ENCODE assay signal across 17 cellular contexts in the genomic region with DNA sequence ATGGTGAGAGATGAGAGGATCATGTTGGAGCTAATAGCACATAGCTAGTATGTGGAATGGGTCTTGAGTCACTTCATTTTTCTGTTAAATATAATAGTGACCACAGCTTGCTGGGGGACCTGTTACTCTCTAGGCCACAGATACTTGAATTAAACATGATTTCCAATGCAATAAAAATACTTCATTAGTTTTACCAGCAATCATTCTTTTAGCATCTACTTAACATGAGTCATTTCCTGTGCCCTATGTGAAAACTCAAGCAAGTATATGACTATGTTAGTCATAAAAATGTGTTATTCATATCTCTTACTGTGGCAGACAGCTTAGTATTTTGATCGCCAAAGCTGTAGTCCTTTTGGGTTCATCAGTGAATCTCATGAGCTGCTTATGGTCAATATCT.
DNase-seq lines count a peak whose midpoint lies in the region; ATAC-seq and TF ChIP-seq lines count a peak whose summit lies in the region.
"Had no signal": no experiment of that assay in that cellular context is flagged by ENCODE, and none has a peak within 500 bp of the region (broad histone marks: within the 10 kb centered on the region; RNA-seq: fewer than 3 reads in every experiment).

No MANE protein-coding gene starts in this region.

- peaks cover 5% of the 10 kb centered on the region for H3K9me3 ChIP-seq in suprapubic skin
- H3K9me3 ChIP-seq: ovary had no signal

- DNase-seq in AG09309 (ENCODE audit: low read depth) (peak; percentile 90), HS-5 (ENCODE audit: low read depth) (peak; percentile 78), astrocyte of the cerebellum (ENCODE audit: low read depth) (peak; percentile 40), glomerular visceral epithelial cell (ENCODE audit: extremely low spot score) (peak; percentile 23), suprapubic skin (ENCODE audit: low spot score in 2 of 2) (no peak)
- DNase-seq: activated CD4-positive, CD25-positive, alpha-beta regulatory T cell treated with anti-CD3 and anti-CD28 coated beads, Interleukin-2, amount 50 U/mL, for 72 hours; activated T-cell treated with anti-CD3 and anti-CD28 coated beads, Interleukin-2, amount 50 U/mL, for 24 hours; anterior cingulate cortex; CD4-positive, alpha-beta T cell; Karpas-422; NCI-H2081 treated with DMSO at 0.1 percent for 48 hours; NK-92 treated with Interleukin-12 subunit alpha and Interleukin-12 subunit beta, amount 100 ng/mL, for 24 hours; ovary; stimulated activated CD4-positive, alpha-beta T cell treated with anti-CD3 and anti-CD28 coated beads, Interleukin-1b, Interleukin-23, amount 100 ng/mL, for 48 hours had no signal

- in situ Hi-C loops in astrocyte of the cerebellum (cut with HindIII; ENCODE audit: low sequenced_read_pairs), result no loop called here

- H3K27me3 ChIP-seq in suprapubic skin, result no peaks in the 10 kb centered on the region
- H3K27me3 ChIP-seq: ovary had no signal

- H3K4me3 ChIP-seq in AG09309 (ENCODE audit: control insufficient read depth, low read depth, low read length) (no peak overlapping the region), astrocyte of the cerebellum (ENCODE audit: low read depth, low read length) (no peak overlapping the region), suprapubic skin (no peak overlapping the region)
- H3K4me3 ChIP-seq: ovary had no signal

- no peak overlapping the region for H3K27ac ChIP-seq in suprapubic skin
- H3K27ac ChIP-seq: ovary had no signal

- TF ChIP-seq CTCF in AG09309 (IDR thresholded peaks at IDR 0.05; ENCODE audit: control insufficient read depth, insufficient read depth, low read depth, low read length, missing control alignments) (no peak), astrocyte of the cerebellum (IDR thresholded peaks at IDR 0.05; ENCODE audit: low read depth, low read length, missing control alignments) (no peak), suprapubic skin (IDR thresholded peaks at IDR 0.05) (no peak)

- no peaks in the 10 kb centered on the region for H3K4me1 ChIP-seq in suprapubic skin

- 85% methylated on average over 1 of the region's 1 CpG for WGBS in suprapubic skin

- ATAC-seq in GM21717 (IDR thresholded peaks at IDR 0.05; ENCODE audit: unreplicated experiment) (no peak), HG03457 (IDR thresholded peaks at IDR 0.05; ENCODE audit: unreplicated experiment) (no peak), HG03571 (IDR thresholded peaks at IDR 0.05; ENCODE audit: unreplicated experiment) (no peak)

- no peak for TF ChIP-seq POLR2A in suprapubic skin (IDR thresholded peaks at IDR 0.05)

- H3K36me3 ChIP-seq in suprapubic skin, result no peaks in the 10 kb centered on the region
- H3K36me3 ChIP-seq: ovary had no signal

- TF ChIP-seq EP300 in suprapubic skin (IDR thresholded peaks at IDR 0.05), result no peak

Comparison
In these comparisons a context has a peak if more than half of its experiments do, and no peak if none do; other contexts are left out.
1. DNase-seq: peak in AG09309 (single experiment), HS-5 (single experiment), astrocyte of the cerebellum (single experiment) and glomerular visceral epithelial cell (single experiment); none in suprapubic skin (0 of 2).